In genomic region chr1:202806845-202807366, GRCh38 we compare ENCODE assay signal across 1 cellular context.
A peak's percentile ranks its signal among the peaks of the same experiment; 100 is the strongest.
TF ChIP-seq lines count a peak whose summit lies in the region.

No MANE protein-coding gene starts in this region.

TF ChIP-seq in K562, 482 proteins besides CTCF, POLR2A, EP300 and RAD21 (continued from another document and continues in another):
- TF ChIP-seq ETV6 (IDR thresholded peaks at IDR 0.05; ENCODE audit: borderline replicate concordance in 1 of 2, low read depth in 2 of 2, low read length in 1 of 2) (no peak), ETV6 (CRISPR knock-in tag; IDR thresholded peaks at IDR 0.05; ENCODE audit: borderline replicate concordance) (no peak), ADNP (tag; IDR thresholded peaks at IDR 0.05) (no peak), ATF6 (CRISPR knock-in tag; IDR thresholded peaks at IDR 0.05) (no peak), MITF (IDR thresholded peaks at IDR 0.05) (no peak), ZFP30 (CRISPR knock-in tag; IDR thresholded peaks at IDR 0.05; ENCODE audit: borderline replicate concordance) (no peak), TSHZ1 (CRISPR knock-in tag; IDR thresholded peaks at IDR 0.05) (no peak), MTA1 (IDR thresholded peaks at IDR 0.05; ENCODE audit: borderline replicate concordance) (no peak), ZC3H11A (IDR thresholded peaks at IDR 0.05; ENCODE audit: low read depth, low read length) (no peak), TBP (optimal IDR thresholded peaks at IDR 0.05; ENCODE audit: low read depth, low read length) (peak; percentile 10), NEUROD1 (IDR thresholded peaks at IDR 0.05; ENCODE audit: borderline replicate concordance, low read depth, low read length, partially characterized antibody) (no peak), RBBP5 (IDR thresholded peaks at IDR 0.05; ENCODE audit: borderline replicate concordance, insufficient read depth, low read length, poor library complexity, severe bottlenecking) (peak; percentile 86), XRCC4 (IDR thresholded peaks at IDR 0.05; ENCODE audit: extremely low read depth, insufficient read depth, insufficient read length) (no peak), HIVEP1 (CRISPR knock-in tag; IDR thresholded peaks at IDR 0.05) (no peak), RAD51 (IDR thresholded peaks at IDR 0.05; ENCODE audit: borderline replicate concordance, low read depth) (no peak), ZNF354B (CRISPR knock-in tag; IDR thresholded peaks at IDR 0.05) (0 out of 2 replicates have a peak, but pooled peaks have one; percentile 35), ZNF830 (CRISPR knock-in tag; IDR thresholded peaks at IDR 0.05) (no peak), CTCFL (IDR thresholded peaks at IDR 0.05; ENCODE audit: borderline replicate concordance, insufficient read depth, low read depth, low read length, poor library complexity, severe bottlenecking) (no peak), DMBX1 (CRISPR knock-in tag; IDR thresholded peaks at IDR 0.05; ENCODE audit: borderline replicate concordance) (no peak), SNIP1 (IDR thresholded peaks at IDR 0.05; ENCODE audit: low read depth) (no peak), E2F3 (CRISPR knock-in tag; IDR thresholded peaks at IDR 0.05) (peak; percentile 56), BRF2 (IDR thresholded peaks at IDR 0.05; ENCODE audit: borderline replicate concordance, insufficient read depth, insufficient read length) (no peak), BCLAF1 (IDR thresholded peaks at IDR 0.05; ENCODE audit: borderline replicate concordance in 1 of 2, control insufficient read depth in 1 of 2, low read depth in 2 of 2, low read length in 1 of 2) (no peak), ZNF740 (CRISPR knock-in tag; IDR thresholded peaks at IDR 0.05) (peak; percentile 14; the same call in 1 of the 2 replicates), ZNF740 (tag; IDR thresholded peaks at IDR 0.05) (no peak), HNRNPK (IDR thresholded peaks at IDR 0.05; ENCODE audit: low read depth, low read length, poor library complexity, severe bottlenecking) (no peak), ZNF175 (CRISPR knock-in tag; IDR thresholded peaks at IDR 0.05; ENCODE audit: low read depth) (no peak), TFAP4 (CRISPR knock-in tag; IDR thresholded peaks at IDR 0.05; ENCODE audit: borderline replicate concordance) (no peak), CEBPZ (IDR thresholded peaks at IDR 0.05; ENCODE audit: borderline replicate concordance, low read depth, low read length) (no peak), ATF4 (CRISPR knock-in tag; IDR thresholded peaks at IDR 0.05) (0 out of 2 replicates have a peak, but pooled peaks have one; percentile 26), NUFIP1 (IDR thresholded peaks at IDR 0.05; ENCODE audit: partially characterized antibody) (no peak), POLR2AphosphoS5 (IDR thresholded peaks at IDR 0.05; ENCODE audit: control insufficient read depth, insufficient read depth, low read depth, low read length) (peak; percentile 68; the same call in 1 of the 2 replicates), CBFB (CRISPR knock-in tag; IDR thresholded peaks at IDR 0.05) (no peak), ESRRB (CRISPR knock-in tag; IDR thresholded peaks at IDR 0.05; ENCODE audit: borderline replicate concordance) (no peak), ZNF224 (CRISPR knock-in tag; IDR thresholded peaks at IDR 0.05) (no peak), ZBTB34 (CRISPR knock-in tag; IDR thresholded peaks at IDR 0.05) (no peak)
